Comparison of ENCODE assay signal across 28 cellular contexts in genomic region chr11:110301032-110301431, GRCh38.
"Had no signal": no experiment of that assay in that cellular context is flagged by ENCODE, and none has a peak within 500 bp of the region (broad histone marks: within the 10 kb centered on the region; RNA-seq: fewer than 3 reads in every experiment).

No MANE protein-coding gene starts in this region.

- H3K4me3 ChIP-seq: ascending aorta, coronary artery had no signal

- ATAC-seq: activated naive CD4-positive, alpha-beta T cell treated with anti-CD3 and anti-CD28 coated beads, Interleukin-2, amount 50 U/mL, for 72 hours; activated T-cell treated with anti-CD3 and anti-CD28 coated beads, Interleukin-2, amount 50 U/mL, for 72 hours; esophagus mucosa; T-cell; T-helper 17 cell had no signal

- H3K27ac ChIP-seq: ascending aorta, coronary artery had no signal

- H3K4me3 Mint-ChIP-seq: activated CD4-positive, alpha-beta memory T cell treated with anti-CD3 and anti-CD28 coated beads, Interleukin-2, amount 10 ng/mL, durations not matched to agents 7 days and 5 days; activated CD4-positive, alpha-beta T cell treated with anti-CD3 and anti-CD28 coated beads, Interleukin-2, amount 10 ng/mL, durations not matched to agents 7 days and 5 days; activated naive CD4-positive, alpha-beta T cell treated with anti-CD3 and anti-CD28 coated beads, Interleukin-2, amount 10 ng/mL, durations not matched to agents 7 days and 5 days; activated naive CD8-positive, alpha-beta T cell treated with anti-CD3 and anti-CD28 coated beads, Interleukin-2, amount 10 ng/mL, durations not matched to agents 7 days and 5 days; activated T-cell treated with anti-CD3 and anti-CD28 coated beads, Interleukin-2, amount 50 U/mL, for 24 hours; activated T-cell treated with anti-CD3 and anti-CD28 coated beads, Interleukin-2, amount 50 U/mL, for 72 hours; brain; central memory CD8-positive, alpha-beta T cell; dendritic cell treated with granulocyte-macrophage colony-stimulating factor and Interleukin-4, amounts not matched to agents 40 ng/mL and 50 ng/mL, for 4 days; endodermal cell; T-cell; T-helper 17 cell; T-helper 2 cell treated with Interferon-gamma antibody and Interleukin-4, amounts not matched to agents 5 μg/mL and 100 μg/mL, for 36 hours had no signal

- H3K9me3 Mint-ChIP-seq: activated CD4-positive, alpha-beta memory T cell treated with anti-CD3 and anti-CD28 coated beads, Interleukin-2, amount 10 ng/mL, durations not matched to agents 7 days and 5 days; activated naive CD4-positive, alpha-beta T cell treated with anti-CD3 and anti-CD28 coated beads, Interleukin-2, amount 10 ng/mL, durations not matched to agents 7 days and 5 days; activated naive CD8-positive, alpha-beta T cell treated with anti-CD3 and anti-CD28 coated beads, Interleukin-2, amount 10 ng/mL, durations not matched to agents 7 days and 5 days; dendritic cell treated with granulocyte-macrophage colony-stimulating factor and Interleukin-4, amounts not matched to agents 40 ng/mL and 50 ng/mL, for 4 days; T-helper 2 cell treated with Interferon-gamma antibody and Interleukin-4, amounts not matched to agents 5 μg/mL and 100 μg/mL, for 36 hours had no signal

- H3K27me3 ChIP-seq: ascending aorta, dorsolateral prefrontal cortex had no signal

- H3K4me1 ChIP-seq: ascending aorta had no signal

- H3K36me3 Mint-ChIP-seq: activated naive CD4-positive, alpha-beta T cell treated with anti-CD3 and anti-CD28 coated beads, Interleukin-2, amount 10 ng/mL, durations not matched to agents 7 days and 5 days; activated naive CD8-positive, alpha-beta T cell treated with anti-CD3 and anti-CD28 coated beads, Interleukin-2, amount 10 ng/mL, durations not matched to agents 7 days and 5 days; brain; T-cell had no signal

- H3K4me1 Mint-ChIP-seq: central memory CD8-positive, alpha-beta T cell had no signal

- H3K27ac Mint-ChIP-seq: activated CD4-positive, alpha-beta memory T cell treated with anti-CD3 and anti-CD28 coated beads, Interleukin-2, amount 10 ng/mL, durations not matched to agents 7 days and 5 days; activated CD4-positive, alpha-beta T cell treated with anti-CD3 and anti-CD28 coated beads, Interleukin-2, amount 10 ng/mL, durations not matched to agents 7 days and 5 days; activated naive CD4-positive, alpha-beta T cell treated with anti-CD3 and anti-CD28 coated beads, Interleukin-2, amount 10 ng/mL, durations not matched to agents 7 days and 5 days; activated naive CD4-positive, alpha-beta T cell treated with anti-CD3 and anti-CD28 coated beads, Interleukin-2, amount 50 U/mL, for 72 hours; activated naive CD8-positive, alpha-beta T cell treated with anti-CD3 and anti-CD28 coated beads, Interleukin-2, amount 10 ng/mL, durations not matched to agents 7 days and 5 days; activated T-cell treated with anti-CD3 and anti-CD28 coated beads, Interleukin-2, amount 50 U/mL, for 24 hours; activated T-cell treated with anti-CD3 and anti-CD28 coated beads, Interleukin-2, amount 50 U/mL, for 72 hours; dendritic cell treated with granulocyte-macrophage colony-stimulating factor and Interleukin-4, amounts not matched to agents 40 ng/mL and 50 ng/mL, for 4 days; endodermal cell; T-cell; T-helper 17 cell; T-helper 2 cell treated with Interferon-gamma antibody and Interleukin-4, amounts not matched to agents 5 μg/mL and 100 μg/mL, for 36 hours had no signal

- H3K9me3 ChIP-seq: ascending aorta had no signal

- DNase-seq: activated CD4-positive, alpha-beta memory T cell treated with anti-CD3 and anti-CD28 coated beads, Interleukin-2, amount 10 ng/mL, durations not matched to agents 7 days and 5 days; activated CD4-positive, alpha-beta T cell treated with anti-CD3 and anti-CD28 coated beads for 1 hour; activated CD4-positive, alpha-beta T cell treated with anti-CD3 and anti-CD28 coated beads for 4 hours; activated CD4-positive, alpha-beta T cell treated with anti-CD3 and anti-CD28 coated beads, Interleukin-2, amount 10 ng/mL, durations not matched to agents 7 days and 5 days; activated CD4-positive, alpha-beta T cell treated with anti-CD3 and anti-CD28 coated beads, Interleukin-2, amount 50 U/mL, for 4 hours; activated CD8-positive, alpha-beta memory T cell treated with anti-CD3 and anti-CD28 coated beads, Interleukin-2, amount 50 U/mL, for 48 hours; activated gamma-delta T cell; activated naive CD4-positive, alpha-beta T cell; activated naive CD4-positive, alpha-beta T cell treated with anti-CD3 and anti-CD28 coated beads, Interleukin-2, amount 10 ng/mL, durations not matched to agents 7 days and 5 days; activated naive CD8-positive, alpha-beta T cell treated with anti-CD3 and anti-CD28 coated beads, Interleukin-2, amount 10 ng/mL, durations not matched to agents 7 days and 5 days; activated T-cell treated with anti-CD3 and anti-CD28 coated beads for 4 hours; activated T-cell treated with anti-CD3 and anti-CD28 coated beads, Interleukin-2, amount 50 U/mL, for 24 hours; activated T-cell treated with anti-CD3 and anti-CD28 coated beads, Interleukin-2, amount 50 U/mL, for 72 hours; effector memory CD4-positive, alpha-beta T cell; endodermal cell; foreskin fibroblast; T-cell; T-helper 17 cell; T1000 had no signal

- H3K36me3 ChIP-seq: ascending aorta had no signal

- H3K27me3 Mint-ChIP-seq: activated CD4-positive, alpha-beta memory T cell treated with anti-CD3 and anti-CD28 coated beads, Interleukin-2, amount 10 ng/mL, durations not matched to agents 7 days and 5 days; activated CD4-positive, alpha-beta T cell treated with anti-CD3 and anti-CD28 coated beads, Interleukin-2, amount 10 ng/mL, durations not matched to agents 7 days and 5 days; activated T-cell treated with anti-CD3 and anti-CD28 coated beads, Interleukin-2, amount 50 U/mL, for 24 hours; central memory CD8-positive, alpha-beta T cell; T-cell; T-helper 17 cell had no signal
